In genomic region chr17:50850640-50851039, GRCh38 we compare ENCODE assay signal across 18 cellular contexts. TPM values are rescaled to one million over a fixed set of nuclear protein-coding genes. Genes with fewer than 3 reads are reported as not detected.
"Had no signal": no experiment of that assay in that cellular context is flagged by ENCODE, and none has a peak within 500 bp of the region (broad histone marks: within the 10 kb centered on the region; RNA-seq: fewer than 3 reads in every experiment).

No MANE protein-coding gene starts in this region.

- H3K4me3 ChIP-seq: body of pancreas, colonic mucosa, mucosa of descending colon, smooth muscle cell, upper lobe of left lung had no signal

- H3K27me3 ChIP-seq: body of pancreas, colonic mucosa, upper lobe of left lung had no signal

- H3K27ac ChIP-seq: colonic mucosa, WERI-Rb-1 had no signal

- FAIRE-seq: frontal cortex had no signal

- H3K36me3 ChIP-seq: colonic mucosa, upper lobe of left lung, WERI-Rb-1 had no signal

- H3K9me3 ChIP-seq: body of pancreas, colonic mucosa, mucosa of descending colon had no signal

- DNase-seq: activated CD4-positive, alpha-beta T cell treated with anti-CD3 and anti-CD28 coated beads, Interleukin-2, amount 50 U/mL, for 48 hours; activated CD8-positive, alpha-beta memory T cell treated with anti-CD3 and anti-CD28 coated beads, Interleukin-2, amount 50 U/mL, for 4 hours; activated gamma-delta T cell; activated naive CD8-positive, alpha-beta T cell treated with anti-CD3 and anti-CD28 coated beads for 36 hours; activated T-cell treated with anti-CD3 and anti-CD28 coated beads, Interleukin-2, amount 50 U/mL, for 48 hours; amygdala; body of pancreas; central memory CD4-positive, alpha-beta T cell; colonic mucosa; naive thymus-derived CD8-positive, alpha-beta T cell; retina; stimulated activated naive CD8-positive, alpha-beta T cell treated with anti-CD3 and anti-CD28 coated beads, Interleukin-15, Interleukin-2, amounts not matched to agents 100 U/mL and 50 U/mL, for 24 hours; T-helper 17 cell; upper lobe of left lung; WERI-Rb-1 had no signal

- ATAC-seq: body of pancreas; mucosa of descending colon; naive thymus-derived CD8-positive, alpha-beta T cell; stimulated activated naive CD8-positive, alpha-beta T cell treated with anti-CD3 and anti-CD28 coated beads, Interleukin-15, Interleukin-2, amounts not matched to agents 100 U/mL and 50 U/mL, for 24 hours; T-helper 17 cell had no signal

- H3K4me2 ChIP-seq: smooth muscle cell had no signal

RNA-seq across cellular contexts. Expression of gene WFIKKN2, which starts 15.3 kb away (rescaled TPM):
- total RNA-seq: activated naive CD8-positive, alpha-beta T cell treated with anti-CD3 and anti-CD28 coated beads for 36 hours; naive thymus-derived CD8-positive, alpha-beta T cell; smooth muscle cell; T-helper 17 cell had no signal
- polyA plus RNA-seq: naive thymus-derived CD8-positive, alpha-beta T cell; smooth muscle cell had no signal
